Comparison of ENCODE assay signal across 25 cellular contexts in genomic region chr10:29069952-29070351, GRCh38.
"Had no signal": no experiment of that assay in that cellular context is flagged by ENCODE, and none has a peak within 500 bp of the region (broad histone marks: within the 10 kb centered on the region; RNA-seq: fewer than 3 reads in every experiment).

No MANE protein-coding gene starts in this region.

- DNase-seq: activated CD4-positive, alpha-beta T cell treated with anti-CD3 and anti-CD28 coated beads for 4 hours; activated CD8-positive, alpha-beta memory T cell treated with anti-CD3 and anti-CD28 coated beads, Interleukin-2, amount 50 U/mL, for 4 hours; activated CD8-positive, alpha-beta T cell treated with anti-CD3 and anti-CD28 coated beads for 36 hours; activated gamma-delta T cell treated with Interleukin-2 at 50 U/mL for 16 hours; activated naive CD4-positive, alpha-beta T cell treated with anti-CD3 and anti-CD28 coated beads, Interleukin-2, amount 10 ng/mL, durations not matched to agents 7 days and 5 days; activated naive CD8-positive, alpha-beta T cell treated with anti-CD3 and anti-CD28 coated beads for 36 hours; activated T-cell treated with anti-CD3 and anti-CD28 coated beads, Interleukin-2, amount 50 U/mL, for 72 hours; brain microvascular endothelial cell; central memory CD4-positive, alpha-beta T cell; Kasumi-1; NCI-H1105 treated with DMSO at 0.1 percent for 48 hours; NCI-H1436 treated with DMSO at 0.1 percent for 48 hours; NCI-H187; NCI-H2081; NCI-H510A treated with DMSO at 0.1 percent for 48 hours; NCI-H69; NK-92 treated with Interleukin-12 subunit alpha and Interleukin-12 subunit beta, amount 100 ng/mL, for 24 hours; Peyer's patch; Right ventricle myocardium superior had no signal

- H3K27me3 ChIP-seq: brain microvascular endothelial cell, Peyer's patch, SJSA1 had no signal

- H3K9me3 ChIP-seq: Peyer's patch, SJSA1 had no signal

- H3K4me3 ChIP-seq: Peyer's patch, SJSA1 had no signal

- H3K4me1 ChIP-seq: Peyer's patch, SJSA1 had no signal

- H3K36me3 ChIP-seq: brain microvascular endothelial cell, Peyer's patch, SJSA1 had no signal

- ATAC-seq: activated CD4-positive, CD25-positive, alpha-beta regulatory T cell treated with anti-CD3 and anti-CD28 coated beads, Interleukin-2, amount 50 U/mL, for 24 hours; activated CD8-positive, alpha-beta T cell treated with anti-CD3 and anti-CD28 coated beads for 36 hours; activated T-cell treated with anti-CD3 and anti-CD28 coated beads, Interleukin-2, amount 50 U/mL, for 72 hours; SK-N-SH treated with all-trans-retinoic acid at 6 μM for 48 hours had no signal

- H3K4me1 Mint-ChIP-seq: activated naive CD4-positive, alpha-beta T cell treated with anti-CD3 and anti-CD28 coated beads, Interleukin-2, amount 10 ng/mL, durations not matched to agents 7 days and 5 days; activated naive CD8-positive, alpha-beta T cell treated with anti-CD3 and anti-CD28 coated beads for 36 hours had no signal

- H3K27me3 Mint-ChIP-seq: activated naive CD4-positive, alpha-beta T cell treated with anti-CD3 and anti-CD28 coated beads, Interleukin-2, amount 10 ng/mL, durations not matched to agents 7 days and 5 days had no signal

- H3K4me3 Mint-ChIP-seq: activated CD8-positive, alpha-beta T cell treated with anti-CD3 and anti-CD28 coated beads for 36 hours; activated naive CD4-positive, alpha-beta T cell treated with anti-CD3 and anti-CD28 coated beads, Interleukin-2, amount 10 ng/mL, durations not matched to agents 7 days and 5 days; activated naive CD8-positive, alpha-beta T cell treated with anti-CD3 and anti-CD28 coated beads for 36 hours; activated T-cell treated with anti-CD3 and anti-CD28 coated beads, Interleukin-2, amount 50 U/mL, for 72 hours; T-helper 1 cell treated with Interleukin-12 subunit alpha and Interleukin-12 subunit beta and Interleukin-4 antibody, amounts not matched to agents 30 μg/mL and 1 μg/mL, for 36 hours had no signal

- H3K9me3 Mint-ChIP-seq: activated CD8-positive, alpha-beta T cell treated with anti-CD3 and anti-CD28 coated beads for 36 hours; activated naive CD4-positive, alpha-beta T cell treated with anti-CD3 and anti-CD28 coated beads, Interleukin-2, amount 10 ng/mL, durations not matched to agents 7 days and 5 days; activated naive CD8-positive, alpha-beta T cell treated with anti-CD3 and anti-CD28 coated beads for 36 hours; activated T-cell treated with anti-CD3 and anti-CD28 coated beads, Interleukin-2, amount 50 U/mL, for 72 hours; activated T-helper 2 cell treated with anti-CD3 and anti-CD28 coated beads, Interferon-gamma antibody, Interleukin-2, Interleukin-4, amounts not matched to agents 10 μg/mL and 5 μg/mL and 100 μg/mL, durations not matched to agents 14 hours and 24 hours and 36 hours; T-helper 1 cell treated with Interleukin-12 subunit alpha and Interleukin-12 subunit beta and Interleukin-4 antibody, amounts not matched to agents 30 μg/mL and 1 μg/mL, for 36 hours had no signal

- H3K27ac Mint-ChIP-seq: activated CD8-positive, alpha-beta T cell treated with anti-CD3 and anti-CD28 coated beads for 36 hours; activated naive CD4-positive, alpha-beta T cell treated with anti-CD3 and anti-CD28 coated beads, Interleukin-2, amount 10 ng/mL, durations not matched to agents 7 days and 5 days; activated naive CD8-positive, alpha-beta T cell treated with anti-CD3 and anti-CD28 coated beads for 36 hours; activated T-cell treated with anti-CD3 and anti-CD28 coated beads, Interleukin-2, amount 50 U/mL, for 72 hours; activated T-helper 2 cell treated with anti-CD3 and anti-CD28 coated beads, Interferon-gamma antibody, Interleukin-2, Interleukin-4, amounts not matched to agents 10 μg/mL and 5 μg/mL and 100 μg/mL, durations not matched to agents 14 hours and 24 hours and 36 hours; T-helper 1 cell treated with Interleukin-12 subunit alpha and Interleukin-12 subunit beta and Interleukin-4 antibody, amounts not matched to agents 30 μg/mL and 1 μg/mL, for 36 hours had no signal

- H3K36me3 Mint-ChIP-seq: activated naive CD4-positive, alpha-beta T cell treated with anti-CD3 and anti-CD28 coated beads, Interleukin-2, amount 10 ng/mL, durations not matched to agents 7 days and 5 days; activated naive CD8-positive, alpha-beta T cell treated with anti-CD3 and anti-CD28 coated beads for 36 hours had no signal

- H3K27ac ChIP-seq: brain microvascular endothelial cell, Peyer's patch, RWPE1, SJSA1 had no signal
